In the genomic region with DNA sequence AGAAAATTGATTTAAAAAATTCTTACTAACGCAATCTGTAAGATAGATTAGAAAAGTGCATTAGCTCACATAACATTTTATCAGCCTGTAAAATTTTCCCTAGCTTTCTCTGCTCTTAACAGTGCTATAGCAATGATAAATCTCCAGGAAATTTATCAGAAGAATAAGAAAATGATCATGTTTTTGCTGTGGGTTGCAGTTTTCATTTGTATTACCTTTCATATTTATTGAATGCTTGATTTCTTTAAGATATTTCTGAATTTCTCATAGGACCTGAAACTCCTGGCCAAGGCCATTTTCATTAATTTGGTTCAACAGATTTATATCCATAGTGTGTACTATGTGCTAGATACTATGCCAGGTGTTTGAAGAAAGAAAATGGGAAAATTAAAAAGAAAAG, we compare ENCODE assay signal across 28 cellular contexts.
"Had no signal": no experiment of that assay in that cellular context is flagged by ENCODE, and none has a peak within 500 bp of the region (broad histone marks: within the 10 kb centered on the region; RNA-seq: fewer than 3 reads in every experiment).

No MANE protein-coding gene starts in this region.

- DNase-seq: stimulated activated CD4-positive, alpha-beta T cell treated with anti-CD3 and anti-CD28 coated beads, Interleukin-2, amount 100 ng/mL, for 48 hours; stimulated activated CD4-positive, alpha-beta T cell treated with anti-CD3 and anti-CD28 coated beads, Interleukin-4, amount 100 ng/mL, for 1 hour; stimulated activated CD4-positive, alpha-beta T cell treated with anti-CD3 and anti-CD28 coated beads, Interleukin-4, amount 100 ng/mL, for 24 hours; stimulated activated CD4-positive, alpha-beta T cell treated with anti-CD3 and anti-CD28 coated beads, Interleukin-4, amount 100 ng/mL, for 4 hours; stimulated activated CD8-positive, alpha-beta memory T cell treated with anti-CD3 and anti-CD28 coated beads, Interleukin-4, amount 100 ng/mL, for 48 hours; stimulated activated naive B cell treated with anti-CD40 and anti-IgM and Interleukin-4, amounts not matched to agents 10 μg/mL and 1 μg/mL and 100 μg/mL, for 72 hours; stimulated activated naive CD4-positive, alpha-beta T cell; stimulated activated naive CD4-positive, alpha-beta T cell treated with Interleukin-2 at 50 U/mL for 16 hours; stimulated activated naive CD8-positive, alpha-beta T cell treated with anti-CD3 and anti-CD28 coated beads, Interleukin-15, amount 100 ng/mL, for 72 hours; stimulated activated naive CD8-positive, alpha-beta T cell treated with anti-CD3 and anti-CD28 coated beads, Interleukin-15, Interleukin-2, amounts not matched to agents 100 U/mL and 50 U/mL, for 24 hours; stomach; substantia nigra; testis; thyroid gland; tibial artery; transverse colon; trophoblast cell; upper lobe of left lung; upper lobe of right lung; uterus had no signal

- H3K27ac Mint-ChIP-seq: stimulated activated effector memory CD8-positive, alpha-beta T cell treated with anti-CD3 and anti-CD28 coated beads, Interleukin-12 subunit alpha, Interleukin-12 subunit beta, amount 100 ng/mL, for 72 hours; stimulated activated memory B cell treated with anti-CD40 and anti-IgM and Interleukin-4, amounts not matched to agents 10 μg/mL and 1 μg/mL and 100 μg/mL, for 72 hours; stimulated activated naive B cell treated with anti-CD40 and anti-IgM and Interleukin-4, amounts not matched to agents 10 μg/mL and 1 μg/mL and 100 μg/mL, for 72 hours; stimulated activated naive CD8-positive, alpha-beta T cell treated with anti-CD3 and anti-CD28 coated beads, Interleukin-15, amount 100 ng/mL, for 72 hours; stimulated activated naive CD8-positive, alpha-beta T cell treated with anti-CD3 and anti-CD28 coated beads, Interleukin-15, Interleukin-2, amounts not matched to agents 100 ng/mL and 50 ng/mL, for 24 hours; type B pancreatic cell had no signal

- H3K9me3 ChIP-seq: stomach, suprapubic skin, testis, thoracic aorta, thyroid gland, tibial artery, tibial nerve, transverse colon, upper lobe of left lung, upper lobe of right lung, uterus, vagina had no signal

- H3K4me3 ChIP-seq: stomach, suprapubic skin, testis, thoracic aorta, thyroid gland, tibial artery, tibial nerve, transverse colon, upper lobe of left lung, upper lobe of right lung, uterus, vagina had no signal

- H3K4me1 ChIP-seq: suprapubic skin, testis, thyroid gland, tibial nerve, transverse colon, upper lobe of left lung, upper lobe of right lung, uterus, vagina had no signal

- H3K9me3 Mint-ChIP-seq: type B pancreatic cell had no signal

- H3K36me3 Mint-ChIP-seq: stimulated activated effector memory CD8-positive, alpha-beta T cell treated with anti-CD3 and anti-CD28 coated beads, Interleukin-12 subunit alpha, Interleukin-12 subunit beta, amount 100 ng/mL, for 72 hours; stimulated activated memory B cell treated with anti-CD40 and anti-IgM and Interleukin-4, amounts not matched to agents 10 μg/mL and 1 μg/mL and 100 μg/mL, for 72 hours; type B pancreatic cell had no signal

- ATAC-seq: stimulated activated effector memory CD8-positive, alpha-beta T cell treated with anti-CD3 and anti-CD28 coated beads, Interleukin-12 subunit alpha, Interleukin-12 subunit beta, amount 100 ng/mL, for 72 hours; stimulated activated memory B cell treated with anti-CD40 and anti-IgM and Interleukin-4, amounts not matched to agents 10 μg/mL and 1 μg/mL and 100 μg/mL, for 72 hours; stimulated activated naive B cell treated with anti-CD40 and anti-IgM and Interleukin-4, amounts not matched to agents 10 μg/mL and 1 μg/mL and 100 μg/mL, for 72 hours; stimulated activated naive CD8-positive, alpha-beta T cell treated with anti-CD3 and anti-CD28 coated beads, Interleukin-15, amount 100 ng/mL, for 72 hours; stimulated activated naive CD8-positive, alpha-beta T cell treated with anti-CD3 and anti-CD28 coated beads, Interleukin-15, Interleukin-2, amounts not matched to agents 100 U/mL and 50 U/mL, for 24 hours; upper lobe of right lung had no signal

- H3K27ac ChIP-seq: stomach, suprapubic skin, testis, thoracic aorta, thyroid gland, tibial artery, tibial nerve, transverse colon, upper lobe of left lung, upper lobe of right lung, uterus, vagina had no signal

- H3K27me3 Mint-ChIP-seq: type B pancreatic cell had no signal

- H3K27me3 ChIP-seq: stomach, suprapubic skin, testis, thyroid gland, tibial artery, tibial nerve, transverse colon, upper lobe of left lung, upper lobe of right lung, uterus, vagina had no signal

- H3K36me3 ChIP-seq: stomach, suprapubic skin, thoracic aorta, thyroid gland, tibial artery, tibial nerve, transverse colon, upper lobe of left lung, upper lobe of right lung, uterus, vagina had no signal

- H3K4me3 Mint-ChIP-seq: stimulated activated effector memory CD8-positive, alpha-beta T cell treated with anti-CD3 and anti-CD28 coated beads, Interleukin-12 subunit alpha, Interleukin-12 subunit beta, amount 100 ng/mL, for 72 hours; stimulated activated memory B cell treated with anti-CD40 and anti-IgM and Interleukin-4, amounts not matched to agents 10 μg/mL and 1 μg/mL and 100 μg/mL, for 72 hours; stimulated activated naive B cell treated with anti-CD40 and anti-IgM and Interleukin-4, amounts not matched to agents 10 μg/mL and 1 μg/mL and 100 μg/mL, for 72 hours; stimulated activated naive CD8-positive, alpha-beta T cell treated with anti-CD3 and anti-CD28 coated beads, Interleukin-15, amount 100 ng/mL, for 72 hours; stimulated activated naive CD8-positive, alpha-beta T cell treated with anti-CD3 and anti-CD28 coated beads, Interleukin-15, Interleukin-2, amounts not matched to agents 100 ng/mL and 50 ng/mL, for 24 hours; type B pancreatic cell had no signal

- H3K4me1 Mint-ChIP-seq: stimulated activated effector memory CD8-positive, alpha-beta T cell treated with anti-CD3 and anti-CD28 coated beads, Interleukin-12 subunit alpha, Interleukin-12 subunit beta, amount 100 ng/mL, for 72 hours; stimulated activated memory B cell treated with anti-CD40 and anti-IgM and Interleukin-4, amounts not matched to agents 10 μg/mL and 1 μg/mL and 100 μg/mL, for 72 hours; stimulated activated naive B cell treated with anti-CD40 and anti-IgM and Interleukin-4, amounts not matched to agents 10 μg/mL and 1 μg/mL and 100 μg/mL, for 72 hours; stimulated activated naive CD8-positive, alpha-beta T cell treated with anti-CD3 and anti-CD28 coated beads, Interleukin-15, amount 100 ng/mL, for 72 hours had no signal
